ENCODE assay signal across 1 cellular context in the genomic region with DNA sequence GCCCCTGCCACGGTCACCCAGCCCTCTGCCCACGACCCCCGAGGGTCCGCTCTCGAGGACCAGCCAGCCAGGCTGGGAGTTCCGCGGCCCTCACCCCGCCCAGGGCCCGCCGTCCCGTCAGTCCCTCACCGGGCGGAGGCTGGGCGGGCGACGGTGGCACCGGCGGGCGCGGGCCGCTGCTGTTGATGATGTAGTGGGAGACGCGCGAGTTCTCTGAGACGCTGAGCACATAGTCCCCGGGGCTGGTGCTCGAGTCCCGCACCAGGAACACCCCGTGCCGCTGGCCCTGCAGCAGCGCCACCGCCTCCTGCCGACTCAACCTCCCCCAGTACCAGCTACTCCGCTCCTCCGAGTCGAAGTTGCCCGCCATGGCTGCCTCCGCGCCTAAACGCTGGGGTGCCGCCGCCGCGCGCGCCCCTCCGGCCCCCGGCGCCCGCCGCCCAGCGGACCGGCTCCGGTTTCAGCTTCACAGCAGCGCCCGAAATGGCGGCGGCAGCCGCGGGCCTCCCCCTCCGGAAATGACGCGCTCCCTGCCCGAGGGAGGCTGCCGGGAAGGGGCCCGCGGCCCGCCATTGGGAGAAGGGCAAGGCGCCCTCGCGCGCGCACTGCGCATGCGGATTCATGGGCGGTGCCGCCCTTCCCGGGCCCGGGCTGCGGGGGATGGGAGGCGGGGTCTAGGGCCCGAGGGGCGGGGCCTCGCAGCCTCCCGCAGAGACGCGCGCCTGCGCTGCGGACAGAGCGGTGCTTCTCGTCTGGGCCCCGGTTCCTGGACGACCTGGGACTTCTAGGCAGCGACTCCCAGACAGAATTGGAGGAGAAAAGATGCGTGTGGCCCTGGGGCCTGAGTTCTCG.
TF ChIP-seq lines count a peak whose summit lies in the region.

Gene CRK, minus strand, starts transcription at position 485 of the 852 bp plus-strand sequence. Its CDS starts 115 bp downstream, at position 370.

TF ChIP-seq in K562, 482 proteins besides CTCF, POLR2A, EP300 and RAD21 (continued from another document and continues in another):
- TF ChIP-seq ARID3B (CRISPR knock-in tag; IDR thresholded peaks at IDR 0.05; ENCODE audit: borderline replicate concordance) (no peak), ZNF76 (CRISPR knock-in tag; IDR thresholded peaks at IDR 0.05; ENCODE audit: borderline replicate concordance) (peak; percentile 88; the same call in 1 of the 2 replicates), STAG1 (CRISPR knock-in tag; IDR thresholded peaks at IDR 0.05; ENCODE audit: borderline replicate concordance) (peak; percentile 19; the same call in 1 of the 2 replicates), PHF20 (IDR thresholded peaks at IDR 0.05; ENCODE audit: partially characterized antibody) (no peak), POLR2H (tag; IDR thresholded peaks at IDR 0.05; ENCODE audit: low read depth) (peak; percentile 37; the same call in 1 of the 2 replicates), SMAD4 (CRISPR knock-in tag; conservative IDR thresholded peaks at IDR 0.05) (0 out of 2 replicates have a peak, but pooled peaks have one; percentile 46), SRF (CRISPR knock-in tag; IDR thresholded peaks at IDR 0.05) (peak in 1 of 2 experiments; percentile 53; a peak in 1 of 4 replicates), HNRNPUL1 (IDR thresholded peaks at IDR 0.05; ENCODE audit: low read length) (no peak), RBBP5 (IDR thresholded peaks at IDR 0.05; ENCODE audit: borderline replicate concordance, insufficient read depth, low read length, poor library complexity, severe bottlenecking) (peak; percentile 62), BRCA1 (IDR thresholded peaks at IDR 0.05) (no peak), BRCA1 (CRISPR knock-in tag; IDR thresholded peaks at IDR 0.05) (no peak), BRF1 (IDR thresholded peaks at IDR 0.05; ENCODE audit: borderline replicate concordance, extremely low read depth, insufficient read length) (no peak), SUPT5H (IDR thresholded peaks at IDR 0.05) (peak; percentile 84), TCF7L2 (IDR thresholded peaks at IDR 0.05; ENCODE audit: low read depth, low read length) (no peak), MTA1 (IDR thresholded peaks at IDR 0.05; ENCODE audit: borderline replicate concordance) (no peak), FOS (IDR thresholded peaks at IDR 0.05; ENCODE audit: extremely low read depth, insufficient read length) (no peak), EGR1 (conservative IDR thresholded peaks at IDR 0.05) (no peak), FUS (optimal IDR thresholded peaks at IDR 0.05; ENCODE audit: low read depth, low read length) (no peak), TBP (optimal IDR thresholded peaks at IDR 0.05; ENCODE audit: low read depth, low read length) (no peak), ZBTB7A (IDR thresholded peaks at IDR 0.05; ENCODE audit: borderline replicate concordance, control insufficient read depth, low read depth, low read length) (peak; percentile 52; the same call in 1 of the 2 replicates), NFE2 (IDR thresholded peaks at IDR 0.05; ENCODE audit: low read depth) (no peak), HMGN3 (IDR thresholded peaks at IDR 0.05; ENCODE audit: borderline replicate concordance, extremely low read depth, insufficient read length, low read depth, low read length) (peak; percentile 17), HCFC1 (IDR thresholded peaks at IDR 0.05; ENCODE audit: low read depth, low read length) (peak; percentile 94), CCNT2 (IDR thresholded peaks at IDR 0.05; ENCODE audit: borderline replicate concordance, extremely low read depth, insufficient read length, low read depth, low read length) (peak; percentile 30), ZNF41 (CRISPR knock-in tag; conservative IDR thresholded peaks at IDR 0.05) (no peak), ZBTB11 (CRISPR knock-in tag; IDR thresholded peaks at IDR 0.05) (peak in 1 of 3 experiments; percentile 77; a peak in 2 of 6 replicates), E2F3 (CRISPR knock-in tag; IDR thresholded peaks at IDR 0.05) (no peak), POLR2AphosphoS5 (IDR thresholded peaks at IDR 0.05; ENCODE audit: control insufficient read depth, insufficient read depth, low read depth, low read length) (peak; percentile 74), ZKSCAN3 (CRISPR knock-in tag; IDR thresholded peaks at IDR 0.05) (no peak), SP1 (CRISPR knock-in tag; IDR thresholded peaks at IDR 0.05) (peak; percentile 59; the same call in 1 of the 2 replicates), BRD4 (IDR thresholded peaks at IDR 0.05) (no peak), PBX2 (CRISPR knock-in tag; IDR thresholded peaks at IDR 0.05; ENCODE audit: low read depth) (no peak), PBX2 (tag; conservative IDR thresholded peaks at IDR 0.05; ENCODE audit: low read depth) (no peak), E2F6 (IDR thresholded peaks at IDR 0.05; ENCODE audit: borderline replicate concordance in 1 of 2, extremely low read depth in 1 of 2, insufficient read depth in 1 of 2, insufficient read length in 1 of 2, low read depth in 1 of 2, low read length in 1 of 2, poor library complexity in 1 of 2, severe bottlenecking in 1 of 2) (no peak), CHD4 (IDR thresholded peaks at IDR 0.05; ENCODE audit: insufficient read depth, insufficient replicate concordance, low read depth, low read length, poor library complexity, severe bottlenecking) (no peak), ZNF507 (tag; conservative IDR thresholded peaks at IDR 0.05) (no peak), ILF3 (IDR thresholded peaks at IDR 0.05; ENCODE audit: borderline replicate concordance) (0 out of 2 replicates have a peak, but pooled peaks have one; percentile 40), ZFX (CRISPR knock-in tag; IDR thresholded peaks at IDR 0.05) (peak; percentile 66), NR4A1 (CRISPR knock-in tag; IDR thresholded peaks at IDR 0.05) (no peak), NR4A1 (tag; IDR thresholded peaks at IDR 0.05) (0 out of 2 replicates have a peak, but pooled peaks have one; percentile 50), CBX1 (IDR thresholded peaks at IDR 0.05; ENCODE audit: low read depth) (peak; percentile 32; the same call in 1 of the 2 replicates), CBX3 (IDR thresholded peaks at IDR 0.05; ENCODE audit: borderline replicate concordance in 1 of 2, low read length in 2 of 2) (no peak), CXXC5 (CRISPR knock-in tag; IDR thresholded peaks at IDR 0.05) (peak; percentile 63), ETV6 (IDR thresholded peaks at IDR 0.05; ENCODE audit: borderline replicate concordance in 1 of 2, low read depth in 2 of 2, low read length in 1 of 2) (no peak), ETV6 (CRISPR knock-in tag; IDR thresholded peaks at IDR 0.05; ENCODE audit: borderline replicate concordance) (no peak), C11orf30 (IDR thresholded peaks at IDR 0.05; ENCODE audit: low read depth) (no peak), SMC3 (conservative IDR thresholded peaks at IDR 0.05; ENCODE audit: insufficient read depth, low read depth, low read length) (no peak)
- TF ChIP-seq, protein P1, sequence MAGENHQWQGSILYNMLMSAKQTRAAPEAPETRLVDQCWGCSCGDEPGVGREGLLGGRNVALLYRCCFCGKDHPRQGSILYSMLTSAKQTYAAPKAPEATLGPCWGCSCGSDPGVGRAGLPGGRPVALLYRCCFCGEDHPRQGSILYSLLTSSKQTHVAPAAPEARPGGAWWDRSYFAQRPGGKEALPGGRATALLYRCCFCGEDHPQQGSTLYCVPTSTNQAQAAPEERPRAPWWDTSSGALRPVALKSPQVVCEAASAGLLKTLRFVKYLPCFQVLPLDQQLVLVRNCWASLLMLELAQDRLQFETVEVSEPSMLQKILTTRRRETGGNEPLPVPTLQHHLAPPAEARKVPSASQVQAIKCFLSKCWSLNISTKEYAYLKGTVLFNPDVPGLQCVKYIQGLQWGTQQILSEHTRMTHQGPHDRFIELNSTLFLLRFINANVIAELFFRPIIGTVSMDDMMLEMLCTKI (IDR thresholded peaks at IDR 0.05; ENCODE audit: partially characterized antibody) = no peak
- TF ChIP-seq, protein P2, sequence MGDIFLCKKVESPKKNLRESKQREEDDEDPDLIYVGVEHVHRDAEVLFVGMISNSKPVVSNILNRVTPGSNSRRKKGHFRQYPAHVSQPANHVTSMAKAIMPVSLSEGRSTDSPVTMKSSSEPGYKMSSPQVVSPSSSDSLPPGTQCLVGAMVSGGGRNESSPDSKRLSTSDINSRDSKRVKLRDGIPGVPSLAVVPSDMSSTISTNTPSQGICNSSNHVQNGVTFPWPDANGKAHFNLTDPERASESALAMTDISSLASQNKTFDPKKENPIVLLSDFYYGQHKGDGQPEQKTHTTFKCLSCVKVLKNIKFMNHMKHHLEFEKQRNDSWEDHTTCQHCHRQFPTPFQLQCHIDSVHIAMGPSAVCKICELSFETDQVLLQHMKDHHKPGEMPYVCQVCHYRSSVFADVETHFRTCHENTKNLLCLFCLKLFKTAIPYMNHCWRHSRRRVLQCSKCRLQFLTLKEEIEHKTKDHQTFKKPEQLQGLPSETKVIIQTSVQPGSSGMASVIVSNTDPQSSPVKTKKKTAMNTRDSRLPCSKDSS (IDR thresholded peaks at IDR 0.05; ENCODE audit: low read depth, partially characterized antibody) = no peak
- TF ChIP-seq, protein P3, sequence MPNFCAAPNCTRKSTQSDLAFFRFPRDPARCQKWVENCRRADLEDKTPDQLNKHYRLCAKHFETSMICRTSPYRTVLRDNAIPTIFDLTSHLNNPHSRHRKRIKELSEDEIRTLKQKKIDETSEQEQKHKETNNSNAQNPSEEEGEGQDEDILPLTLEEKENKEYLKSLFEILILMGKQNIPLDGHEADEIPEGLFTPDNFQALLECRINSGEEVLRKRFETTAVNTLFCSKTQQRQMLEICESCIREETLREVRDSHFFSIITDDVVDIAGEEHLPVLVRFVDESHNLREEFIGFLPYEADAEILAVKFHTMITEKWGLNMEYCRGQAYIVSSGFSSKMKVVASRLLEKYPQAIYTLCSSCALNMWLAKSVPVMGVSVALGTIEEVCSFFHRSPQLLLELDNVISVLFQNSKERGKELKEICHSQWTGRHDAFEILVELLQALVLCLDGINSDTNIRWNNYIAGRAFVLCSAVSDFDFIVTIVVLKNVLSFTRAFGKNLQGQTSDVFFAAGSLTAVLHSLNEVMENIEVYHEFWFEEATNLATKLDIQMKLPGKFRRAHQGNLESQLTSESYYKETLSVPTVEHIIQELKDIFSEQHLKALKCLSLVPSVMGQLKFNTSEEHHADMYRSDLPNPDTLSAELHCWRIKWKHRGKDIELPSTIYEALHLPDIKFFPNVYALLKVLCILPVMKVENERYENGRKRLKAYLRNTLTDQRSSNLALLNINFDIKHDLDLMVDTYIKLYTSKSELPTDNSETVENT (CRISPR knock-in tag; IDR thresholded peaks at IDR 0.05) = no peak
